In the genomic region with DNA sequence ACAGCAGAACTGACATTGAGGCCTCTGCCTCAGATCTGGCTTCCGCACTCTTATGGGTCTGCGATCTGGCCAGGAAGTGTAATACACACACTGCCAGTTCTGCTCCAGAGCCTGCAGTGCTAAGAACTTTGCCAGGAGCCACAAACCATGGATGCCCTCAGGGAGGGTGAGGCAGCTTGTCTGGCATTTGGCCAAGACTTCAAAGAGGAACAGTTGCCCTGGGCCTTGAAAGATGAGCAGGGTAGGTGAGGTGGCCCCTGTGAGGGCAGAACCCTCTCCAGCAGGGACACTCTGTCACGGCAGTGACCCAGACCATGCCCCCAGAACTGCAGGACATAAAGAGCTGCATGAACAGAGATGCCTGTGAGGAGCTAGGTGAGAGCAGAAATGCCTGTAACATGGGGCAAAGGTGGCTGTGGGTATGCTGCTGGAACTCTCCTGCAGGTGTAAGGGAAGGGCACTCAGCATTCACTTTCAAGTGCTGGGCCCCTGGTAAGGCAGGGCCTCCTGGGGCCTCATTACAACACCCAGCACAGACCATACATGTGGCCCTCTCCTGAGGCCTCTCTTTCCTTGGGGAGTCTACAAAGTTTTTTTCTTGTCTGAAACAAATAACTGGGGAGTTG, we compare ENCODE assay signal across 10 cellular contexts. TPM values are rescaled to one million over a fixed set of nuclear protein-coding genes. Genes with fewer than 3 reads are reported as not detected.
DNase-seq lines count a peak whose midpoint lies in the region; ATAC-seq, FAIRE-seq and TF ChIP-seq lines count a peak whose summit lies in the region.
"Had no signal": no experiment of that assay in that cellular context is flagged by ENCODE, and none has a peak within 500 bp of the region (broad histone marks: within the 10 kb centered on the region; RNA-seq: fewer than 3 reads in every experiment).

No MANE protein-coding gene starts in this region.

- no peak overlapping the region for H2BK15ac ChIP-seq in H1 (ENCODE audit: low read length)

- peaks cover 2% of the 10 kb centered on the region for H3K23me2 ChIP-seq in H1 (ENCODE audit: low read depth, low read length)

- 0 out of 2 replicates have a peak overlapping the region, but pooled peaks have one; percentile 4 for H3K18ac ChIP-seq in H1 (ENCODE audit: extremely low read depth, low read length)

- no peak overlapping the region for H3K9ac ChIP-seq in H1 (replicated peaks in 1 of 4; ENCODE audit: extremely low read depth in 1 of 4, low read depth in 3 of 4, low read length in 3 of 4)

- H3K36me3 ChIP-seq in H1 (ENCODE audit: control insufficient read depth in 2 of 4, insufficient read depth in 4 of 4, low read length in 3 of 4) = no peaks in the 10 kb centered on the region
- H3K36me3 ChIP-seq in small intestine (ENCODE audit: control insufficient read depth in 2 of 2, insufficient read depth in 2 of 2, low read length in 2 of 2) = no peaks in the 10 kb centered on the region
- H3K36me3 ChIP-seq in gastroesophageal sphincter = no peaks in the 10 kb centered on the region
- H3K36me3 ChIP-seq: WERI-Rb-1 had no signal

- H4K91ac ChIP-seq in H1 (replicated peaks; ENCODE audit: insufficient read length, low read length) = no peak overlapping the region

- 90% methylated on average over 3 of the region's 3 CpGs; no CpG with 5 or more reads in 1 of the 2 experiments for WGBS in H1 (ENCODE audit: extremely low coverage in 1 of 2, insufficient coverage in 1 of 2, insufficient read length in 1 of 2, insufficient replicate concordance in 2 of 2, low coverage in 1 of 2, low lambda C conversion rate in 2 of 2, missing lambda C conversion rate in 1 of 2), 2 experiments
- WGBS in small intestine, 3 donors = 34 to 64% (median 57%) methylated on average over 3 of the region's 3 CpGs
- WGBS in gastroesophageal sphincter (ENCODE audit: low coverage in 1 of 2), 2 donors = 93 to 100% methylated on average over 2 of the region's 3 CpGs

- H3K79me1 ChIP-seq in H1 (ENCODE audit: low read depth, low read length) = no peaks in the 10 kb centered on the region

- H3K27ac ChIP-seq in H1 (ENCODE audit: low read depth, low read length) (no peak overlapping the region), small intestine (ENCODE audit: low read depth in 1 of 2, low read length in 1 of 2) (peak overlapping the region in 1 of 2 donors; percentile 17), gastroesophageal sphincter (no peak overlapping the region)
- H3K27ac ChIP-seq: WERI-Rb-1 had no signal

- DNase-seq in NCI-H2196 (lab: John Stamatoyannopoulos, UW; ENCODE audit: unreplicated experiment) (peak; percentile 47), NCI-H2196 treated with DMSO at 0.1 percent for 48 hours (lab: John Stamatoyannopoulos, UW; ENCODE audit: unreplicated experiment) (no peak), NCI-H345 (lab: John Stamatoyannopoulos, UW) (peak; percentile 89), H1 (ENCODE audit: low read depth in 1 of 2, low spot score in 2 of 2) (peak in 1 of 2 experiments; percentile 35), small intestine (peak; percentile 52), H54 (ENCODE audit: insufficient read length, low spot score) (no peak)
- DNase-seq in activated T-cell treated with anti-CD3 and anti-CD28 coated beads, Interleukin-2, amount 50 U/mL, for 1 hour = no peak
- DNase-seq: WERI-Rb-1 had no signal

- no peak overlapping the region for H2AK5ac ChIP-seq in H1 (ENCODE audit: low read depth, low read length)

- no peak for TF ChIP-seq CTCF in H1 (IDR thresholded peaks at IDR 0.05; ENCODE audit: control extremely low read depth in 1 of 3, insufficient read depth in 1 of 3, low read depth in 1 of 3, low read length in 3 of 3)
- no peak for TF ChIP-seq CTCF in gastroesophageal sphincter (IDR thresholded peaks at IDR 0.05)

- no peak for TF ChIP-seq RAD21 in H1 (IDR thresholded peaks at IDR 0.05 in 1 of 2, conservative IDR thresholded peaks at IDR 0.05 in 1 of 2; ENCODE audit: low read depth in 2 of 2, low read length in 2 of 2)

- no peak overlapping the region for H3K23ac ChIP-seq in H1 (ENCODE audit: insufficient read length)

- TF ChIP-seq POLR2A in H1 (IDR thresholded peaks at IDR 0.05; ENCODE audit: control extremely low read depth in 1 of 2, low read depth in 2 of 2, low read length in 2 of 2) = no peak
- no peak for TF ChIP-seq POLR2A in gastroesophageal sphincter (IDR thresholded peaks at IDR 0.05)
- no peak for TF ChIP-seq POLR2A in H54 (IDR thresholded peaks at IDR 0.05; ENCODE audit: low read depth, low read length)

- no peaks in the 10 kb centered on the region for H3K79me2 ChIP-seq in H1 (ENCODE audit: control insufficient read depth in 1 of 2, insufficient read depth in 2 of 2, low read length in 2 of 2)

- POLR2A ChIA-PET in H1 (lab: Charles Lee; ENCODE audit: partially characterized antibody) = no interaction called here

- H2AFZ ChIP-seq in H1 (ENCODE audit: low read length) = no peak overlapping the region

- H3K27me3 ChIP-seq in H1 (replicated peaks in 1 of 4; ENCODE audit: control insufficient read depth in 3 of 4, extremely low read depth in 1 of 4, insufficient read depth in 3 of 4, low read length in 3 of 4) (no peaks in the 10 kb centered on the region), small intestine (ENCODE audit: control insufficient read depth in 2 of 2, insufficient read depth in 2 of 2, low read length in 2 of 2) (no peaks in the 10 kb centered on the region), gastroesophageal sphincter (no peaks in the 10 kb centered on the region)

- CTCF ChIA-PET in H1 (lab: Charles Lee; ENCODE audit: partially characterized antibody) = interaction anchor here (0.8 to 8.9 kb wide), 7 partner anchors 9 to 115 kb away, joined by 3 to 108 read pairs (median 4); no protein-coding TSS in a partner anchor

- 0 out of 7 replicates have a peak, but pooled peaks cover 0 to 2% (median 0%) of the 10 kb centered on the region in 4 experiments for H3K4me1 ChIP-seq in H1 (replicated peaks in 1 of 4; ENCODE audit: control insufficient read depth in 3 of 4, insufficient read depth in 4 of 4, low read length in 3 of 4)
- H3K4me1 ChIP-seq in small intestine (ENCODE audit: control insufficient read depth in 2 of 2, insufficient read depth in 1 of 2, low read depth in 1 of 2, low read length in 1 of 2) = peaks cover 0 to 2% of the 10 kb centered on the region in 2 donors
- no peaks in the 10 kb centered on the region for H3K4me1 ChIP-seq in gastroesophageal sphincter

- TF ChIP-seq EP300 in H1 (IDR thresholded peaks at IDR 0.05; ENCODE audit: borderline replicate concordance in 1 of 2, low read depth in 2 of 2, low read length in 2 of 2) = no peak
- TF ChIP-seq EP300 in gastroesophageal sphincter (IDR thresholded peaks at IDR 0.05) = no peak

- H2BK20ac ChIP-seq in H1 (ENCODE audit: low read length) = no peak overlapping the region

- no peak overlapping the region for H2BK12ac ChIP-seq in H1 (ENCODE audit: low read depth, low read length)

- H3K4me3 ChIP-seq in H1 (ENCODE audit: extremely low read depth in 1 of 4, insufficient read depth in 2 of 4, low read depth in 3 of 4, low read length in 4 of 4) (no peak overlapping the region), small intestine (ENCODE audit: low read depth in 1 of 2, low read length in 2 of 2) (no peak overlapping the region), gastroesophageal sphincter (no peak overlapping the region)

- no peak overlapping the region for H4K5ac ChIP-seq in H1 (ENCODE audit: insufficient read length, low read depth, low read length)

- no peaks in the 10 kb centered on the region for H4K20me1 ChIP-seq in H1 (replicated peaks in 1 of 2; ENCODE audit: control insufficient read depth in 1 of 2, insufficient read depth in 2 of 2, low read length in 2 of 2)

- no peak overlapping the region for H3K4me2 ChIP-seq in H1 (ENCODE audit: insufficient read depth in 1 of 2, low read depth in 2 of 2, low read length in 2 of 2)

- FAIRE-seq in H1 (lab: Jason Lieb, UNC) (no peak), small intestine (lab: Jason Lieb, UNC) (no peak), H54 (lab: Jason Lieb, UNC) (no peak)
- FAIRE-seq: urothelium cell line had no signal

- H3K14ac ChIP-seq in H1 (ENCODE audit: insufficient read length) = no peak overlapping the region

- no peak for ATAC-seq in gastroesophageal sphincter

- H2BK120ac ChIP-seq in H1 (replicated peaks; ENCODE audit: low read depth, low read length) = no peak overlapping the region

- no peak overlapping the region; the same call in 1 of the 2 replicates for H4K8ac ChIP-seq in H1 (ENCODE audit: extremely low read depth, insufficient read depth, low read length)

- H3K4ac ChIP-seq in H1 (replicated peaks; ENCODE audit: insufficient read length, low read depth, low read length) = no peak overlapping the region

- peaks cover 0 to 2% of the 10 kb centered on the region in 2 experiments; a peak in 2 of 4 replicates for H3K9me3 ChIP-seq in H1 (ENCODE audit: insufficient read depth in 2 of 2, low read depth in 1 of 2, low read length in 1 of 2)
- H3K9me3 ChIP-seq in small intestine (ENCODE audit: control insufficient read depth, low read depth) = no peaks in the 10 kb centered on the region
- H3K9me3 ChIP-seq in gastroesophageal sphincter = no peaks in the 10 kb centered on the region

- H2BK5ac ChIP-seq in H1 (ENCODE audit: low read depth, low read length) = no peak overlapping the region

- no peak overlapping the region for H3K56ac ChIP-seq in H1 (replicated peaks; ENCODE audit: insufficient read length, low read depth, low read length)

TF ChIP-seq in H1, 55 proteins besides CTCF, POLR2A, EP300 and RAD21 (continues in another document):
- TF ChIP-seq GABPA (IDR thresholded peaks at IDR 0.05; ENCODE audit: borderline replicate concordance, insufficient read depth, low read length) (no peak), SP4 (IDR thresholded peaks at IDR 0.05; ENCODE audit: low read length) (no peak), CBX8 (IDR thresholded peaks at IDR 0.05; ENCODE audit: borderline replicate concordance, low read depth, low read length) (no peak)
- TF ChIP-seq, protein P1, sequence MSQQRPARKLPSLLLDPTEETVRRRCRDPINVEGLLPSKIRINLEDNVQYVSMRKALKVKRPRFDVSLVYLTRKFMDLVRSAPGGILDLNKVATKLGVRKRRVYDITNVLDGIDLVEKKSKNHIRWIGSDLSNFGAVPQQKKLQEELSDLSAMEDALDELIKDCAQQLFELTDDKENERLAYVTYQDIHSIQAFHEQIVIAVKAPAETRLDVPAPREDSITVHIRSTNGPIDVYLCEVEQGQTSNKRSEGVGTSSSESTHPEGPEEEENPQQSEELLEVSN (IDR thresholded peaks at IDR 0.05) = no peak

RNA-seq across cellular contexts. Expression of a gene that starts 47.3 kb away (rescaled TPM):
- 15.6 and 17.8 TPM in 2 replicates for total RNA-seq in H1 (2021; fragmentation: NEBNext Ultra II Directional; extraction: Animal tissue kit (Norgen Biotek cat#: 25700))
- polyA plus RNA-seq in H1 (2011; rRNA removed) (8.9 and 11.9 TPM in 2 replicates), small intestine (1 to 10 TPM in 2 of 3 donors, under 1 TPM in 1; 0.89 to 4.3 (median 1.1) TPM)
- polyA plus RNA-seq in H1 (2011; cell fraction: cytosol; rRNA removed) = 10.1 TPM
- polyA plus RNA-seq in H1 (2011; cell fraction: nucleus; rRNA removed) = 19.6 TPM
- polyA plus RNA-seq in H1 (2012, experiment 1 of 2) = 7.4 to 10.6 TPM (median 9.7 TPM) in 4 replicates
- 3.4 TPM for polyA plus RNA-seq in H1 (2012, experiment 2 of 2)
- 10.1 TPM for polyA plus RNA-seq in H1 (2013, experiment 1 of 2)
- 11.4 TPM for polyA plus RNA-seq in H1 (2013, experiment 2 of 2)
- 37.5 and 47.4 TPM in 2 replicates for polyA minus RNA-seq in H1 (2011; rRNA and poly(A)+ RNA removed)
- polyA minus RNA-seq in H1 (2011; cell fraction: cytosol; rRNA and poly(A)+ RNA removed) = 20.9 TPM
- polyA minus RNA-seq in H1 (2011; cell fraction: nucleus; rRNA and poly(A)+ RNA removed) = 22.9 TPM
- 1 to 10 TPM; 4.1 to 7.5 (median 6.0) TPM for total RNA-seq in gastroesophageal sphincter

Comparison
In these comparisons a context has a peak if more than half of its experiments do, and no peak if none do; other contexts are left out.
1. DNase-seq: peak in NCI-H2196 (single experiment), NCI-H345 (single experiment) and small intestine (single experiment); none in NCI-H2196 treated with DMSO at 0.1 percent for 48 hours (single experiment), H54 (single experiment) and activated T-cell treated with anti-CD3 and anti-CD28 coated beads, Interleukin-2, amount 50 U/mL, for 1 hour (single experiment).